Comparison of ENCODE assay signal across 19 cellular contexts in genomic region chr9:37911271-37911681, GRCh38. TPM values are rescaled to one million over a fixed set of nuclear protein-coding genes. Genes with fewer than 3 reads are reported as not detected.
A peak's percentile ranks its signal among the peaks of the same experiment; 100 is the strongest.
DNase-seq lines count a peak whose midpoint lies in the region; ATAC-seq and TF ChIP-seq lines count a peak whose summit lies in the region.
"Had no signal": no experiment of that assay in that cellular context is flagged by ENCODE, and none has a peak within 500 bp of the region (broad histone marks: within the 10 kb centered on the region; RNA-seq: fewer than 3 reads in every experiment).

No MANE protein-coding gene starts in this region.

- intact Hi-C loops in left lung (cut with DNase I) (loop anchor here in 1 of 2 donors (10.0 kb wide), 2 partner anchors 174 to 454 kb away; no protein-coding TSS in a partner anchor), aorta (cut with DNase I) (loop anchor here (5.0 to 10.0 kb wide), 6 partner anchors 104 to 491 kb away; no protein-coding TSS in a partner anchor)

- H3K27ac ChIP-seq in DOHH2 (ENCODE audit: low read depth, low read length): no peak overlapping the region
- no peak overlapping the region for H3K27ac ChIP-seq in neural progenitor cell
- H3K27ac ChIP-seq in left lung: peak overlapping the region in 1 of 2 donors; percentile 73
- H3K27ac ChIP-seq in aorta (ENCODE audit: low read depth in 1 of 2, low read length in 2 of 2): no peak overlapping the region

- no peak overlapping the region; the same call in 1 of the 2 replicates for H3K4me3 ChIP-seq in DOHH2 (ENCODE audit: low read length)
- H3K4me3 ChIP-seq in neural progenitor cell: no peak overlapping the region
- H3K4me3 ChIP-seq in left lung: no peak overlapping the region
- no peak overlapping the region for H3K4me3 ChIP-seq in aorta (ENCODE audit: low read length in 2 of 2)

- no peaks in the 10 kb centered on the region for H3K36me3 ChIP-seq in DOHH2 (ENCODE audit: control insufficient read depth, low read length)
- H3K36me3 ChIP-seq in neural progenitor cell: no peaks in the 10 kb centered on the region
- no peaks in the 10 kb centered on the region for H3K36me3 ChIP-seq in left lung
- H3K36me3 ChIP-seq in aorta (ENCODE audit: control insufficient read depth in 1 of 2, insufficient read depth in 2 of 2, low read length in 1 of 2): no peaks in the 10 kb centered on the region

- H3K4me1 ChIP-seq in DOHH2 (ENCODE audit: control insufficient read depth, low read length): no peaks in the 10 kb centered on the region
- no peaks in the 10 kb centered on the region for H3K4me1 ChIP-seq in neural progenitor cell
- peaks cover 2 to 49% of the 10 kb centered on the region in 2 donors for H3K4me1 ChIP-seq in left lung
- H3K4me1 ChIP-seq in aorta (ENCODE audit: control insufficient read depth in 1 of 2, insufficient read depth in 2 of 2, low read length in 2 of 2): no peaks in the 10 kb centered on the region

- no peak overlapping the region for H3K27ac Mint-ChIP-seq in neural progenitor cell
- H3K27ac Mint-ChIP-seq: CD8-positive, alpha-beta T cell; stimulated activated effector memory CD8-positive, alpha-beta T cell treated with anti-CD3 and anti-CD28 coated beads, Interleukin-12 subunit alpha, Interleukin-12 subunit beta, amount 100 ng/mL, for 72 hours had no signal

- H3K4me3 Mint-ChIP-seq in neural progenitor cell: no peak overlapping the region
- H3K4me3 Mint-ChIP-seq: CD8-positive, alpha-beta T cell; stimulated activated effector memory CD8-positive, alpha-beta T cell treated with anti-CD3 and anti-CD28 coated beads, Interleukin-12 subunit alpha, Interleukin-12 subunit beta, amount 100 ng/mL, for 72 hours had no signal

- H3K9ac ChIP-seq in neural progenitor cell: no peak overlapping the region
- H3K9ac ChIP-seq: SK-N-SH had no signal

- no peak for ATAC-seq in left lung
- no peak for ATAC-seq in aorta (ENCODE audit: low FRiP score)
- ATAC-seq: CD8-positive, alpha-beta T cell; esophagus mucosa; stimulated activated effector memory CD8-positive, alpha-beta T cell treated with anti-CD3 and anti-CD28 coated beads, Interleukin-12 subunit alpha, Interleukin-12 subunit beta, amount 100 ng/mL, for 72 hours had no signal

- H3K4me2 ChIP-seq in DOHH2 (ENCODE audit: low read length) (peak overlapping the region; percentile 14; the same call in 1 of the 2 replicates), neural progenitor cell (no peak overlapping the region)
- H3K4me2 ChIP-seq: SK-N-SH had no signal

- H2AFZ ChIP-seq in neural progenitor cell (replicated peaks): peak overlapping the region; percentile 76

- H4K20me1 ChIP-seq in DOHH2 (ENCODE audit: control insufficient read depth, insufficient read depth, low read depth, low read length) (no peaks in the 10 kb centered on the region), neural progenitor cell (ENCODE audit: low read depth) (no peaks in the 10 kb centered on the region)

- DNase-seq in MV-4-11 (lab: John Stamatoyannopoulos, UW): peak; percentile 79
- DNase-seq in brain pericyte (ENCODE audit: low read depth, low spot score): peak; percentile 63
- no peak for DNase-seq in neural progenitor cell (ENCODE audit: low spot score)
- no peak for DNase-seq in erythroblast (lab: John Stamatoyannopoulos, UW)
- no peak for DNase-seq in effector CD8-positive, alpha-beta T cell (lab: John Stamatoyannopoulos, UW)
- no peak for DNase-seq in left lung
- no peak for DNase-seq in aorta
- DNase-seq: activated CD4-positive, alpha-beta T cell treated with anti-CD3 and anti-CD28 coated beads for 4 hours; activated gamma-delta T cell; caudate nucleus; CD8-positive, alpha-beta T cell; DMS79; glutamatergic neuron; NCI-H1694; NCI-H82; SK-N-SH had no signal

- TF ChIP-seq CTCF in DOHH2 (IDR thresholded peaks at IDR 0.05; ENCODE audit: low read depth, low read length, poor library complexity, severe bottlenecking) (no peak), neural progenitor cell (IDR thresholded peaks at IDR 0.05) (no peak), left lung (IDR thresholded peaks at IDR 0.05) (no peak)

- no peak for TF ChIP-seq POLR2A in erythroblast (IDR thresholded peaks at IDR 0.05; ENCODE audit: low read length)

- H3F3A ChIP-seq in DOHH2 (ENCODE audit: control insufficient read depth, insufficient read depth): no peaks in the 10 kb centered on the region
- H3F3A ChIP-seq in neural progenitor cell (ENCODE audit: low read depth): no peaks in the 10 kb centered on the region

- H3K79me2 ChIP-seq in DOHH2 (ENCODE audit: control insufficient read depth, low read length): no peaks in the 10 kb centered on the region
- no peaks in the 10 kb centered on the region for H3K79me2 ChIP-seq in neural progenitor cell (ENCODE audit: low read depth)

- H3K9me3 ChIP-seq in DOHH2 (ENCODE audit: control insufficient read depth, insufficient read depth, low read length) (no peaks in the 10 kb centered on the region), neural progenitor cell (ENCODE audit: low read depth) (no peaks in the 10 kb centered on the region), left lung (no peaks in the 10 kb centered on the region), aorta (ENCODE audit: control insufficient read depth, low read length) (no peaks in the 10 kb centered on the region)
- H3K9me3 ChIP-seq: SK-N-SH had no signal

- H3K36me3 Mint-ChIP-seq in neural progenitor cell: no peaks in the 10 kb centered on the region
- H3K36me3 Mint-ChIP-seq: CD8-positive, alpha-beta T cell; stimulated activated effector memory CD8-positive, alpha-beta T cell treated with anti-CD3 and anti-CD28 coated beads, Interleukin-12 subunit alpha, Interleukin-12 subunit beta, amount 100 ng/mL, for 72 hours had no signal

- 58 to 62% methylated on average over 6 of the region's 6 CpGs for WGBS in aorta, 2 donors

- peaks cover 3% of the 10 kb centered on the region for H3K27me3 Mint-ChIP-seq in neural progenitor cell (ENCODE audit: insufficient read depth, low read depth)

- H3K27me3 ChIP-seq in DOHH2 (ENCODE audit: control insufficient read depth, low read length): no peaks in the 10 kb centered on the region
- no peaks in the 10 kb centered on the region for H3K27me3 ChIP-seq in neural progenitor cell
- no peaks in the 10 kb centered on the region for H3K27me3 ChIP-seq in left lung
- no peaks in the 10 kb centered on the region for H3K27me3 ChIP-seq in aorta (ENCODE audit: control insufficient read depth in 1 of 2, insufficient read depth in 2 of 2, low read length in 1 of 2)

- H3K9me3 Mint-ChIP-seq in neural progenitor cell: no peaks in the 10 kb centered on the region
- H3K9me3 Mint-ChIP-seq: CD8-positive, alpha-beta T cell; stimulated activated effector memory CD8-positive, alpha-beta T cell treated with anti-CD3 and anti-CD28 coated beads, Interleukin-12 subunit alpha, Interleukin-12 subunit beta, amount 100 ng/mL, for 72 hours had no signal

- no peaks in the 10 kb centered on the region for H3K9me2 ChIP-seq in DOHH2 (replicated peaks; ENCODE audit: control insufficient read depth, low read length)
- H3K9me2 ChIP-seq: SK-N-SH had no signal

- H3K4me1 Mint-ChIP-seq in neural progenitor cell: peaks cover 5% of the 10 kb centered on the region
- H3K4me1 Mint-ChIP-seq: stimulated activated effector memory CD8-positive, alpha-beta T cell treated with anti-CD3 and anti-CD28 coated beads, Interleukin-12 subunit alpha, Interleukin-12 subunit beta, amount 100 ng/mL, for 72 hours had no signal

RNA-seq across cellular contexts. Expression of gene SLC25A51, which starts 7.3 kb away (rescaled TPM):
- total RNA-seq in neural progenitor cell (ENCODE audit: low replicate concordance) (22.6 and 24.6 TPM in 2 replicates), left lung (10 to 100 TPM; 30.8 to 39.9 TPM), aorta (10 to 100 TPM; 23.4 to 24.3 TPM)
- 1 to 10 TPM; 4.8 to 6.2 TPM for polyA plus RNA-seq in aorta

Comparison
In these comparisons a context has a peak if more than half of its experiments do, and no peak if none do; other contexts are left out.
1. DNase-seq: peak in MV-4-11 (single experiment) and brain pericyte (single experiment); none in neural progenitor cell (single experiment), erythroblast (0 of 2), effector CD8-positive, alpha-beta T cell (single experiment), left lung (0 of 2) and aorta (0 of 2).